8 cellular contexts compared by ENCODE assay signal in genomic region chrX:123860506-123860840, GRCh38. TPM values are rescaled to one million over a fixed set of nuclear protein-coding genes. Genes with fewer than 3 reads are reported as not detected.
DNase-seq lines count a peak whose midpoint lies in the region; ATAC-seq and TF ChIP-seq lines count a peak whose summit lies in the region.

No MANE protein-coding gene starts in this region.

- H3K4me1 ChIP-seq in RWPE2 (ENCODE audit: insufficient read depth, poor library complexity, severe bottlenecking) (no peaks in the 10 kb centered on the region), aorta (ENCODE audit: control insufficient read depth in 1 of 2, insufficient read depth in 2 of 2, low read length in 2 of 2) (no peaks in the 10 kb centered on the region)

- H3K27ac ChIP-seq in RWPE2 (ENCODE audit: poor library complexity, severe bottlenecking) (peak overlapping the region; percentile 92), aorta (ENCODE audit: low read depth in 1 of 2, low read length in 2 of 2) (peak overlapping the region in 1 of 2 donors; percentile 95)

- peak; percentile 37 for ATAC-seq in GM19397 (IDR thresholded peaks at IDR 0.05; ENCODE audit: unreplicated experiment)
- ATAC-seq in HG03378 (IDR thresholded peaks at IDR 0.05; ENCODE audit: unreplicated experiment), result peak; percentile 54
- peak; percentile 40 for ATAC-seq in RWPE2 (ENCODE audit: low read depth)
- ATAC-seq in aorta (ENCODE audit: low FRiP score), result peak; percentile 61

- H3K4me3 ChIP-seq in RWPE2 (ENCODE audit: severe bottlenecking) (peak overlapping the region; percentile 49), aorta (ENCODE audit: low read length in 2 of 2) (peak overlapping the region; percentile 24 to 96)

- H3K36me3 ChIP-seq in RWPE2 (ENCODE audit: low read depth) (no peaks in the 10 kb centered on the region), aorta (ENCODE audit: control insufficient read depth in 1 of 2, insufficient read depth in 2 of 2, low read length in 1 of 2) (no peaks in the 10 kb centered on the region)

- 1 to 54% methylated on average over 3 of the region's 3 CpGs for WGBS in aorta, 2 donors

- H3K27me3 ChIP-seq in RWPE2 (ENCODE audit: insufficient read depth, poor library complexity, severe bottlenecking), result no peaks in the 10 kb centered on the region
- H3K27me3 ChIP-seq in aorta (ENCODE audit: control insufficient read depth in 1 of 2, insufficient read depth in 2 of 2, low read length in 1 of 2), result no peaks in the 10 kb centered on the region

- DNase-seq in DMS53 treated with DMSO at 0.1 percent for 48 hours (lab: John Stamatoyannopoulos, UW; ENCODE audit: unreplicated experiment), result peak; percentile 47
- no peak for DNase-seq in RWPE2 (ENCODE audit: low spot score)
- peak; percentile 6 for DNase-seq in effector CD4-positive, alpha-beta T cell
- DNase-seq in midbrain (lab: John Stamatoyannopoulos, UW), result peak; percentile 56
- DNase-seq in aorta, result no peak
- DNase-seq in NK-92 treated with Interleukin-12 subunit alpha and Interleukin-12 subunit beta, amount 100 ng/mL, for 24 hours (lab: John Stamatoyannopoulos, UW), result no peak

- intact Hi-C loops in aorta (cut with DNase I), result no loop called here

- TF ChIP-seq CTCF in RWPE2 (IDR thresholded peaks at IDR 0.05; ENCODE audit: poor library complexity, severe bottlenecking), result no peak

- H3K9me3 ChIP-seq in RWPE2 (ENCODE audit: severe bottlenecking) (no peaks in the 10 kb centered on the region), aorta (ENCODE audit: control insufficient read depth, low read length) (no peaks in the 10 kb centered on the region)

RNA-seq across cellular contexts. Expression of gene XIAP, which starts 0.6 kb away (rescaled TPM):
- 10 to 100 TPM; 50.4 to 50.7 TPM for total RNA-seq in aorta
- 1 to 10 TPM; 4.9 to 7.5 TPM for polyA plus RNA-seq in aorta

Comparison
In these comparisons a context has a peak if more than half of its experiments do, and no peak if none do; other contexts are left out.
1. DNase-seq: peak in DMS53 treated with DMSO at 0.1 percent for 48 hours (single experiment), effector CD4-positive, alpha-beta T cell (single experiment) and midbrain (single experiment); none in RWPE2 (single experiment), aorta (0 of 2) and NK-92 treated with Interleukin-12 subunit alpha and Interleukin-12 subunit beta, amount 100 ng/mL, for 24 hours (single experiment).
2. Peak in every context shown above with its lines, with median percentiles within 50 percentile points of each other: ATAC-seq.